ENCODE assay signal across 16 cellular contexts in the genomic region with DNA sequence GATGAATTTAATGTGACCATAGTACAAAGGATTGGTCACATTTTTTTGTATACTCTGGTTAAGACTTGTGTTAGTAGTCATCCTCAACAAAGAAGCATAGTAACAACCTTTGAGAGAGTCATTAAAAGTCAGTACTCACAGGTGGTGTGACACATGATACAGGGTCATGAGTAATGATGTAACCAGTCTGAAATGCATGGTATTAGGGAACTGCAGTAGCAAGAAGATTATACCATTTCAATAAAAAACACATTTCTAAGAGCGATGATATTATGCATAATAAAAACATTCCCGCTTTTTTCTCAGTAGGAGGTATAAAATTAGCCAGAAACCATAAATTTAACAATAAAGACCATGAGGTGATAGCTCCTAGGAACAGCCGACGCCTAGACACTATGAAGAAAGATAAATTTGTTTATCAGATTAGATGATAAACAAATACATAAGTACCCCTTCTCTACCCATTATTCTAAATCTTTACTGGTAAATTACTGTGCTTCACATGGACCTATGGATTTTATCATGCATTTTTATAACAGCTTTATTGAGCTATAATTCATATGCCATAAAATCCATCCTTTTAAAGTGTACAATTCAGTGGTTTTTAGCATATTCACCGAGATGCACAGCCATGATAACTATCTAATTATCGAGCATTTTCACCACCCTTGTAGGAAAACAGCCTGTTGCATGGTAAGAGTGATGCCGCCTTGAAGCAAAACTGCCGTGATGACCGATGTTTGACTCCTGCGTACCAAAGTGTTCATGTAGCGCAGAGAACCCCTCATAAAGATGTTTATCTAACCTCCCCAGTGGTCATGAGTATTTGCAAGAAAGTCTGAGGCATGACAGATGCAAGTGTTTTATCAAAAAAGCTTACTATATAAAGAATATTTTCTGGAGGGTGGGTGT. TPM values are rescaled to one million over a fixed set of nuclear protein-coding genes. Genes with fewer than 3 reads are reported as not detected.
DNase-seq lines count a peak whose midpoint lies in the region; ATAC-seq and TF ChIP-seq lines count a peak whose summit lies in the region.
"Had no signal": no experiment of that assay in that cellular context is flagged by ENCODE, and none has a peak within 500 bp of the region (broad histone marks: within the 10 kb centered on the region; RNA-seq: fewer than 3 reads in every experiment).

No MANE protein-coding gene starts in this region.

- no peak overlapping the region for H3K9ac ChIP-seq in HUES48 (ENCODE audit: low read depth, low read length)

- H3K36me3 ChIP-seq in BJ (ENCODE audit: control insufficient read depth, insufficient read depth, low read length): no peaks in the 10 kb centered on the region
- no peaks in the 10 kb centered on the region for H3K36me3 ChIP-seq in HUES48 (ENCODE audit: control insufficient read depth, insufficient read depth, low read length)
- no peaks in the 10 kb centered on the region for H3K36me3 ChIP-seq in aorta (ENCODE audit: control insufficient read depth in 1 of 2, insufficient read depth in 2 of 2, low read length in 1 of 2)
- H3K36me3 ChIP-seq: heart left ventricle had no signal

- H3K27me3 Mint-ChIP-seq in T-cell: peaks cover 0 to 20% of the 10 kb centered on the region in 2 donors
- H3K27me3 Mint-ChIP-seq in T-helper 17 cell: no peaks in the 10 kb centered on the region

- POLR2A ChIA-PET in BJ (lab: Charles Lee): interaction anchor here (0.6 kb wide), 1 partner anchor 38 kb away, joined by 3 read pairs; no protein-coding TSS in a partner anchor
- POLR2A ChIA-PET in T-cell (lab: Charles Lee): no interaction called here

- H3K36me3 Mint-ChIP-seq in T-cell: no peaks in the 10 kb centered on the region
- H3K36me3 Mint-ChIP-seq in T-helper 17 cell (ENCODE audit: low read depth): no peaks in the 10 kb centered on the region
- H3K36me3 Mint-ChIP-seq: CD4-positive, alpha-beta memory T cell had no signal

- peak; percentile 68 for DNase-seq in BJ (ENCODE audit: low read depth)
- peak; percentile 83 for DNase-seq in SW480 (ENCODE audit: low spot score)
- DNase-seq in kidney tubule cell (ENCODE audit: low spot score): peak; percentile 95
- DNase-seq in aorta: no peak
- DNase-seq in activated T-cell treated with anti-CD3 and anti-CD28 coated beads, Interleukin-2, amount 50 U/mL, for 48 hours: no peak
- DNase-seq in T-cell: no peak
- DNase-seq in T-helper 17 cell: no peak
- DNase-seq: CD4-positive, alpha-beta memory T cell; cerebellar nuclear complex; heart left ventricle; naive thymus-derived CD8-positive, alpha-beta T cell; NCI-H1105 treated with DMSO at 0.1 percent for 48 hours; stimulated activated CD4-positive, alpha-beta T cell treated with anti-CD3 and anti-CD28 coated beads, Interleukin-4, amount 100 ng/mL, for 4 hours; testis had no signal

- H3K27me3 ChIP-seq in BJ (ENCODE audit: control insufficient read depth, insufficient read depth, low read length) (no peaks in the 10 kb centered on the region), HUES48 (ENCODE audit: control insufficient read depth, insufficient read depth, low read length) (no peaks in the 10 kb centered on the region), aorta (ENCODE audit: control insufficient read depth in 1 of 2, insufficient read depth in 2 of 2, low read length in 1 of 2) (no peaks in the 10 kb centered on the region)
- H3K27me3 ChIP-seq: heart left ventricle, testis had no signal

- H3K4me1 ChIP-seq in HUES48 (ENCODE audit: control insufficient read depth, insufficient read depth, low read length) (peaks cover 9% of the 10 kb centered on the region), aorta (ENCODE audit: control insufficient read depth in 1 of 2, insufficient read depth in 2 of 2, low read length in 2 of 2) (peaks cover 1 to 3% of the 10 kb centered on the region in 2 donors)
- H3K4me1 ChIP-seq: heart left ventricle, testis had no signal

- CTCF ChIA-PET in BJ (lab: Yijun Ruan, JAX) (interaction anchor here (1.2 kb wide), 1 partner anchor 12 kb away, joined by 3 read pairs; no protein-coding TSS in a partner anchor), T-cell (lab: Charles Lee) (no interaction called here)

- H3K4me3 Mint-ChIP-seq in T-cell: no peak overlapping the region
- H3K4me3 Mint-ChIP-seq in T-helper 17 cell: no peak overlapping the region
- H3K4me3 Mint-ChIP-seq: CD4-positive, alpha-beta memory T cell; GM23338; naive thymus-derived CD8-positive, alpha-beta T cell had no signal

- no peak for TF ChIP-seq CTCF in BJ (IDR thresholded peaks at IDR 0.05; ENCODE audit: insufficient read depth, low read depth, low read length)

- ATAC-seq in aorta (ENCODE audit: low FRiP score) (no peak), T-cell (replicated peaks in 1 of 4) (no peak), T-helper 17 cell (no peak)
- ATAC-seq: GM23338; heart left ventricle; naive thymus-derived CD8-positive, alpha-beta T cell had no signal

- H3K9me3 ChIP-seq in HUES48 (ENCODE audit: control insufficient read depth, insufficient read depth, low read length) (peaks cover 4% of the 10 kb centered on the region; the same call in 1 of the 2 replicates), aorta (ENCODE audit: control insufficient read depth, low read length) (no peaks in the 10 kb centered on the region), T-helper 17 cell (ENCODE audit: control insufficient read depth, low read length, poor library complexity, severe bottlenecking) (no peaks in the 10 kb centered on the region)
- H3K9me3 ChIP-seq: testis had no signal

- H3K27ac Mint-ChIP-seq in T-cell: no peak overlapping the region
- no peak overlapping the region for H3K27ac Mint-ChIP-seq in T-helper 17 cell
- H3K27ac Mint-ChIP-seq: CD4-positive, alpha-beta memory T cell; GM23338; naive thymus-derived CD8-positive, alpha-beta T cell had no signal

- intact Hi-C loops in aorta (cut with DNase I): no loop called here

- H3K27ac ChIP-seq in HUES48 (ENCODE audit: low read depth, low read length) (peak overlapping the region; percentile 50), aorta (ENCODE audit: low read depth in 1 of 2, low read length in 2 of 2) (no peak overlapping the region)
- H3K27ac ChIP-seq: heart left ventricle, testis had no signal

- H3K4me1 Mint-ChIP-seq in T-cell (no peaks in the 10 kb centered on the region), T-helper 17 cell (no peaks in the 10 kb centered on the region)
- H3K4me1 Mint-ChIP-seq: CD4-positive, alpha-beta memory T cell; naive thymus-derived CD8-positive, alpha-beta T cell had no signal

- 30 to 39% methylated on average over 11 of the region's 11 CpGs for WGBS in aorta, 2 donors

- H3K4me3 ChIP-seq in BJ (ENCODE audit: low read depth, low read length): no peak overlapping the region
- H3K4me3 ChIP-seq in HUES48 (ENCODE audit: low read depth, low read length): no peak overlapping the region
- H3K4me3 ChIP-seq in aorta (ENCODE audit: low read length in 2 of 2): no peak overlapping the region
- H3K4me3 ChIP-seq: GM23338, heart left ventricle, testis had no signal

- H3K9me3 Mint-ChIP-seq in T-cell: peaks cover 6 to 25% (median 22%) of the 10 kb centered on the region in 3 donors

RNA-seq across cellular contexts. Expression of a gene that starts 41.8 kb away (rescaled TPM):
- 0.10 and 0.21 TPM in 2 replicates for polyA plus RNA-seq in BJ (2011; rRNA removed)
- 0.14 and 0.36 TPM in 2 replicates for polyA minus RNA-seq in BJ (2011; rRNA and poly(A)+ RNA removed)
- 1 to 10 TPM; 1.8 to 2.2 TPM for total RNA-seq in aorta
- polyA plus RNA-seq in aorta: 1 to 10 TPM in 1 of 2 donors, not detected in 1; 2.0 TPM
- total RNA-seq in T-cell: 1 to 10 TPM in 3 of 5 donors, under 1 TPM in 2; 0.76 to 1.7 (median 1.2) TPM
- total RNA-seq in T-helper 17 cell: 1 to 10 TPM; 1.5 to 1.9 TPM
- total RNA-seq: GM23338 had no signal
- polyA plus RNA-seq: CD4-positive, alpha-beta memory T cell; GM23338; naive thymus-derived CD8-positive, alpha-beta T cell had no signal

Comparison
In these comparisons a context has a peak if more than half of its experiments do, and no peak if none do; other contexts are left out.
1. DNase-seq: peak in BJ (single experiment), SW480 (single experiment) and kidney tubule cell (single experiment); none in aorta (0 of 2), activated T-cell treated with anti-CD3 and anti-CD28 coated beads, Interleukin-2, amount 50 U/mL, for 48 hours (0 of 2), T-cell (0 of 34) and T-helper 17 cell (0 of 3).